20 cellular contexts compared by ENCODE assay signal in the genomic region with DNA sequence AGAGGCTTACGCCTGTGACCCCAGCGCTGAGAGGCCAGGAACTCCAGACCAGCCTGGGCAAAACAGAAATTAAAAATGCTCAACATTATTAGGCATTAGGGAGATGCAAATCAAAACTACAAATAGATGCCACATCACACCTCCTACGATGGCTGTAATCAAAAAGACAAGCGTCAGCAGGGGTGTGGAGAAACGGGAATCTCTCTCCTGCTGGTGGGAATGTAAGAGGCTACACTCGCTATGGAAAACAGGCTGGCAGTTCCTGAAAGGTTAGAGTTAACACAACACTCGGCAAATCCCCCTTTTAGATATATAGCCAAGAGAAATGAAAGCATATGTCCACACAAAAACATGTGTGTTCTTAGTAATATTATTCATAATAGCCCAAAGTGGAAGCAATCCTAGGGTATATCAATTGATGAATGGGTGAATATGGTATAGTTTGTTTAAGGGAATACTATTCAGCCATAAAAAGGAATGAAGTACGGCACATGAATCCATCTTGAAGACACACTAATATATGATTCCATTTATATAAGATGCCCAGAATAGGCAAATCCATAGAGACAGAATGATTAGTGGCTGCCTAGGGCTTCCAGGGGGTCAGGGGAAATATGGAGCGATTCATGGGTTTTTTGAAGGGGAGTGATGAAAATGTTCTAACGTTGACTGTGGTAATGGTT. TPM values are rescaled to one million over a fixed set of nuclear protein-coding genes. Genes with fewer than 3 reads are reported as not detected.
A peak's percentile ranks its signal among the peaks of the same experiment; 100 is the strongest.
DNase-seq lines count a peak whose midpoint lies in the region; ATAC-seq and TF ChIP-seq lines count a peak whose summit lies in the region.
"Had no signal": no experiment of that assay in that cellular context is flagged by ENCODE, and none has a peak within 500 bp of the region (broad histone marks: within the 10 kb centered on the region; RNA-seq: fewer than 3 reads in every experiment).

No MANE protein-coding gene starts in this region.

- H3K4me3 ChIP-seq in fibroblast of villous mesenchyme (ENCODE audit: low read depth, low read length), result no peak overlapping the region
- H3K4me3 ChIP-seq: GM23248, ovary had no signal

- no peaks in the 10 kb centered on the region for H3K9me3 Mint-ChIP-seq in natural killer cell
- H3K9me3 Mint-ChIP-seq in natural killer cell treated with Interleukin-12 subunit alpha and Interleukin-12 subunit beta and Interleukin-15 and Interleukin-18, amount 100 ng/mL, for 72 hours, result no peaks in the 10 kb centered on the region
- H3K9me3 Mint-ChIP-seq in activated B cell treated with CpG ODN at 0.5 μM for 24 hours, result no peaks in the 10 kb centered on the region
- H3K9me3 Mint-ChIP-seq in stimulated activated effector memory CD8-positive, alpha-beta T cell treated with anti-CD3 and anti-CD28 coated beads, Interleukin-12 subunit alpha, Interleukin-12 subunit beta, amount 100 ng/mL, for 72 hours, result no peaks in the 10 kb centered on the region

- TF ChIP-seq CTCF in natural killer cell (IDR thresholded peaks at IDR 0.05) (no peak), activated B cell treated with CpG ODN at 0.5 μM for 24 hours (IDR thresholded peaks at IDR 0.05) (no peak), fibroblast of villous mesenchyme (IDR thresholded peaks at IDR 0.05; ENCODE audit: insufficient read depth, low read depth, low read length) (peak; percentile 4)

- no peak for ATAC-seq in natural killer cell
- ATAC-seq in natural killer cell treated with Interleukin-12 subunit alpha and Interleukin-12 subunit beta and Interleukin-15 and Interleukin-18, amount 100 ng/mL, for 72 hours, result no peak
- ATAC-seq in activated B cell treated with CpG ODN at 0.5 μM for 24 hours (ENCODE audit: low read depth), result no peak
- no peak for ATAC-seq in stimulated activated effector memory CD8-positive, alpha-beta T cell treated with anti-CD3 and anti-CD28 coated beads, Interleukin-12 subunit alpha, Interleukin-12 subunit beta, amount 100 ng/mL, for 72 hours
- ATAC-seq in GM21717 (IDR thresholded peaks at IDR 0.05; ENCODE audit: unreplicated experiment), result no peak
- no peak for ATAC-seq in GM21515 (IDR thresholded peaks at IDR 0.05; ENCODE audit: unreplicated experiment)
- ATAC-seq: left ventricle myocardium superior; PC-3; sciatic nerve; stimulated activated naive CD8-positive, alpha-beta T cell treated with anti-CD3 and anti-CD28 coated beads, Interleukin-15, Interleukin-2, amounts not matched to agents 100 U/mL and 50 U/mL, for 24 hours had no signal

- H3K4me3 Mint-ChIP-seq in natural killer cell, result peak overlapping the region; percentile 69
- no peak overlapping the region for H3K4me3 Mint-ChIP-seq in natural killer cell treated with Interleukin-12 subunit alpha and Interleukin-12 subunit beta and Interleukin-15 and Interleukin-18, amount 100 ng/mL, for 72 hours
- peak overlapping the region; percentile 33 for H3K4me3 Mint-ChIP-seq in activated B cell treated with CpG ODN at 0.5 μM for 24 hours
- H3K4me3 Mint-ChIP-seq in stimulated activated effector memory CD8-positive, alpha-beta T cell treated with anti-CD3 and anti-CD28 coated beads, Interleukin-12 subunit alpha, Interleukin-12 subunit beta, amount 100 ng/mL, for 72 hours, result peak overlapping the region; percentile 88

- H3K4me1 Mint-ChIP-seq in natural killer cell (peaks cover 5 to 11% of the 10 kb centered on the region in 2 donors), activated B cell treated with CpG ODN at 0.5 μM for 24 hours (peaks cover 11% of the 10 kb centered on the region)
- H3K4me1 Mint-ChIP-seq in natural killer cell treated with Interleukin-12 subunit alpha and Interleukin-12 subunit beta and Interleukin-15 and Interleukin-18, amount 100 ng/mL, for 72 hours (ENCODE audit: low read depth in 2 of 2), result peaks cover 7 to 9% of the 10 kb centered on the region in 2 donors
- H3K4me1 Mint-ChIP-seq in stimulated activated effector memory CD8-positive, alpha-beta T cell treated with anti-CD3 and anti-CD28 coated beads, Interleukin-12 subunit alpha, Interleukin-12 subunit beta, amount 100 ng/mL, for 72 hours, result peaks cover 12% of the 10 kb centered on the region

- CTCF ChIA-PET in activated B cell treated with CpG ODN at 0.5 μM for 24 hours (lab: Charles Lee), result interaction anchor here (0.9 kb wide), 1 partner anchor 23 kb away, joined by 3 read pairs; no protein-coding TSS in a partner anchor

- intact Hi-C loops in natural killer cell (cut with micrococcal nuclease), result no loop called here
- intact Hi-C loops in activated B cell treated with CpG ODN at 0.5 μM for 24 hours (cut with micrococcal nuclease), result no loop called here

- H3K36me3 Mint-ChIP-seq in natural killer cell, result no peaks in the 10 kb centered on the region
- no peaks in the 10 kb centered on the region for H3K36me3 Mint-ChIP-seq in natural killer cell treated with Interleukin-12 subunit alpha and Interleukin-12 subunit beta and Interleukin-15 and Interleukin-18, amount 100 ng/mL, for 72 hours
- peaks cover 4% of the 10 kb centered on the region for H3K36me3 Mint-ChIP-seq in activated B cell treated with CpG ODN at 0.5 μM for 24 hours (ENCODE audit: low read depth)
- peaks cover 26% of the 10 kb centered on the region for H3K36me3 Mint-ChIP-seq in stimulated activated effector memory CD8-positive, alpha-beta T cell treated with anti-CD3 and anti-CD28 coated beads, Interleukin-12 subunit alpha, Interleukin-12 subunit beta, amount 100 ng/mL, for 72 hours

- peak overlapping the region in 1 of 2 donors; percentile 95 for H3K27ac Mint-ChIP-seq in natural killer cell
- no peak overlapping the region for H3K27ac Mint-ChIP-seq in natural killer cell treated with Interleukin-12 subunit alpha and Interleukin-12 subunit beta and Interleukin-15 and Interleukin-18, amount 100 ng/mL, for 72 hours
- peak overlapping the region; percentile 65 for H3K27ac Mint-ChIP-seq in activated B cell treated with CpG ODN at 0.5 μM for 24 hours
- H3K27ac Mint-ChIP-seq in stimulated activated effector memory CD8-positive, alpha-beta T cell treated with anti-CD3 and anti-CD28 coated beads, Interleukin-12 subunit alpha, Interleukin-12 subunit beta, amount 100 ng/mL, for 72 hours, result no peak overlapping the region

- POLR2A ChIA-PET in activated B cell treated with CpG ODN at 0.5 μM for 24 hours (lab: Charles Lee), result interaction anchor here (0.9 to 1.4 kb wide), 2 partner anchors 11 to 33 kb away, joined by 4 to 7 read pairs; no protein-coding TSS in a partner anchor

- peaks cover 5 to 6% of the 10 kb centered on the region in 2 donors for H3K27me3 Mint-ChIP-seq in natural killer cell (ENCODE audit: low read depth in 2 of 2)
- H3K27me3 Mint-ChIP-seq in natural killer cell treated with Interleukin-12 subunit alpha and Interleukin-12 subunit beta and Interleukin-15 and Interleukin-18, amount 100 ng/mL, for 72 hours, result no peaks in the 10 kb centered on the region
- peaks cover 7% of the 10 kb centered on the region for H3K27me3 Mint-ChIP-seq in activated B cell treated with CpG ODN at 0.5 μM for 24 hours

- DNase-seq in natural killer cell, result no peak
- no peak for DNase-seq in natural killer cell treated with Interleukin-12 subunit alpha and Interleukin-12 subunit beta and Interleukin-15 and Interleukin-18, amount 100 ng/mL, for 72 hours (ENCODE audit: low spot score)
- no peak for DNase-seq in activated B cell treated with CpG ODN at 0.5 μM for 24 hours
- DNase-seq in fibroblast of villous mesenchyme (ENCODE audit: low read depth), result no peak
- no peak for DNase-seq in stimulated activated effector memory CD8-positive, alpha-beta T cell treated with anti-CD3 and anti-CD28 coated beads, Interleukin-12 subunit alpha, Interleukin-12 subunit beta, amount 100 ng/mL, for 72 hours (ENCODE audit: low spot score in 2 of 2)
- DNase-seq in NCI-H1092 treated with DMSO at 0.1 percent for 48 hours (lab: John Stamatoyannopoulos, UW), result no peak
- DNase-seq: activated gamma-delta T cell treated with Interleukin-2 at 50 U/mL for 16 hours; COR-L47; GM23248; left ventricle myocardium superior; NCI-H1694; ovary; PC-3; SIG-M5; stimulated activated naive CD8-positive, alpha-beta T cell treated with anti-CD3 and anti-CD28 coated beads, Interleukin-15, Interleukin-2, amounts not matched to agents 100 U/mL and 50 U/mL, for 24 hours; T-helper 2 cell had no signal

RNA-seq across cellular contexts. Expression of a gene that starts 1.8 kb away (rescaled TPM):
- total RNA-seq in natural killer cell (10 to 100 TPM; 44.8 to 62.1 (median 55.7) TPM), activated B cell treated with CpG ODN at 0.5 μM for 24 hours (40.4 and 42.5 TPM in 2 replicates), fibroblast of villous mesenchyme (10.6 and 13.0 TPM in 2 replicates)
- 10 to 100 TPM; 33.3 to 68.5 TPM for total RNA-seq in natural killer cell treated with Interleukin-12 subunit alpha and Interleukin-12 subunit beta and Interleukin-15 and Interleukin-18, amount 100 ng/mL, for 72 hours

RNA-seq across cellular contexts. Expression of a gene that starts 12.1 kb away (rescaled TPM):
- total RNA-seq in natural killer cell (not detected), activated B cell treated with CpG ODN at 0.5 μM for 24 hours (not detected in 2 replicates), fibroblast of villous mesenchyme (not detected in 2 replicates)
- total RNA-seq in natural killer cell treated with Interleukin-12 subunit alpha and Interleukin-12 subunit beta and Interleukin-15 and Interleukin-18, amount 100 ng/mL, for 72 hours, result not detected
- total RNA-seq: GM23248, left ventricle myocardium superior, PC-3, sciatic nerve had no signal

RNA-seq across cellular contexts. Expression of a gene that starts 25.5 kb away (rescaled TPM):
- total RNA-seq in natural killer cell (not detected), activated B cell treated with CpG ODN at 0.5 μM for 24 hours (not detected in 2 replicates), fibroblast of villous mesenchyme (not detected in 2 replicates)
- not detected for total RNA-seq in natural killer cell treated with Interleukin-12 subunit alpha and Interleukin-12 subunit beta and Interleukin-15 and Interleukin-18, amount 100 ng/mL, for 72 hours
- total RNA-seq: GM23248, left ventricle myocardium superior, mucosa of gallbladder, PC-3 had no signal

RNA-seq across cellular contexts. Expression of a gene that starts 32.4 kb away (rescaled TPM):
- total RNA-seq in natural killer cell, result 1 to 10 TPM in 2 of 3 donors, not detected in 1; 3.2 to 9.9 TPM
- not detected for total RNA-seq in natural killer cell treated with Interleukin-12 subunit alpha and Interleukin-12 subunit beta and Interleukin-15 and Interleukin-18, amount 100 ng/mL, for 72 hours
- total RNA-seq in activated B cell treated with CpG ODN at 0.5 μM for 24 hours, result 90.7 and 104 TPM in 2 replicates
- total RNA-seq in fibroblast of villous mesenchyme, result not detected in 2 replicates
- total RNA-seq: GM23248, PC-3 had no signal

RNA-seq across cellular contexts. Expression of a gene that starts 36.2 kb away (rescaled TPM):
- total RNA-seq in natural killer cell (10 to 100 TPM in 1 of 3 donors, not detected in 2; 16.9 TPM), activated B cell treated with CpG ODN at 0.5 μM for 24 hours (109 and 111 TPM in 2 replicates), fibroblast of villous mesenchyme (not detected in 2 replicates)
- 1 to 10 TPM in 1 of 2 donors, not detected in 1; 4.6 TPM for total RNA-seq in natural killer cell treated with Interleukin-12 subunit alpha and Interleukin-12 subunit beta and Interleukin-15 and Interleukin-18, amount 100 ng/mL, for 72 hours
- total RNA-seq: GM23248, PC-3 had no signal
